In the genomic region with DNA sequence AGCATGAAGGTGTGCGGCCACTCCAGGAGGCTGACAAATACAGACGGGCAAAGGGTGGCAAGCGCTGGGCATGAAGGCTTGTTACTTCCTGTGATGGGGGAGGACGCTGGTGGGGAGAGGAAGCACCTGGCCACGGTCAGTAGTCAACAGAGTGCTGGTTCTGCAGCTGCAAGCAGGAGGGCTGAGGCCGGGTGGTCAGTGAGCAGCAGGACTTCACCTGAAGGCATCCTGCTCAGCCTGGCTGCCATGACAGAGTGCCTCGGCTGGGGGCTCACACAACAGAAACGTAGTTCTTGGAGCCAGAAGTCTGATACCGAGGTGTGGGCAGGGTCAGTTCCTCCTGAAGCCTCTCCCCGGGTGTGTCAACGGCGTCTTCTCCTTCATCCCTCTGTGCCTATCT, we compare ENCODE assay signal across 24 cellular contexts.
"Had no signal": no experiment of that assay in that cellular context is flagged by ENCODE, and none has a peak within 500 bp of the region (broad histone marks: within the 10 kb centered on the region; RNA-seq: fewer than 3 reads in every experiment).

No MANE protein-coding gene starts in this region.

- H3K36me3 Mint-ChIP-seq: activated naive CD4-positive, alpha-beta T cell treated with anti-CD3 and anti-CD28 coated beads, Interleukin-2, amount 50 U/mL, for 24 hours had no signal

- H3K36me3 ChIP-seq: breast epithelium, MG63, Peyer's patch, SJSA1 had no signal

- H3K4me3 ChIP-seq: breast epithelium, MG63, Peyer's patch, SJSA1 had no signal

- H3K4me3 Mint-ChIP-seq: activated CD8-positive, alpha-beta T cell treated with anti-CD3 and anti-CD28 coated beads for 36 hours; activated naive CD4-positive, alpha-beta T cell treated with anti-CD3 and anti-CD28 coated beads, Interleukin-2, amount 50 U/mL, for 24 hours; T-helper 1 cell treated with Interleukin-12 subunit alpha and Interleukin-12 subunit beta and Interleukin-4 antibody, amounts not matched to agents 30 μg/mL and 1 μg/mL, for 36 hours had no signal

- H3K27ac Mint-ChIP-seq: activated CD8-positive, alpha-beta T cell treated with anti-CD3 and anti-CD28 coated beads for 36 hours; activated naive CD4-positive, alpha-beta T cell treated with anti-CD3 and anti-CD28 coated beads, Interleukin-2, amount 50 U/mL, for 24 hours; T-helper 1 cell treated with Interleukin-12 subunit alpha and Interleukin-12 subunit beta and Interleukin-4 antibody, amounts not matched to agents 30 μg/mL and 1 μg/mL, for 36 hours had no signal

- ATAC-seq: activated CD4-positive, CD25-positive, alpha-beta regulatory T cell treated with anti-CD3 and anti-CD28 coated beads, Interleukin-2, amount 50 U/mL, for 24 hours; activated CD8-positive, alpha-beta T cell treated with anti-CD3 and anti-CD28 coated beads for 36 hours; SK-N-SH treated with all-trans-retinoic acid at 6 μM for 48 hours had no signal

- H3K4me1 ChIP-seq: breast epithelium, Peyer's patch, SJSA1 had no signal

- H3K27me3 ChIP-seq: breast epithelium, Peyer's patch had no signal

- DNase-seq: activated CD4-positive, alpha-beta T cell treated with anti-CD3 and anti-CD28 coated beads for 4 hours; activated CD8-positive, alpha-beta memory T cell treated with anti-CD3 and anti-CD28 coated beads, Interleukin-2, amount 50 U/mL, for 4 hours; activated CD8-positive, alpha-beta T cell treated with anti-CD3 and anti-CD28 coated beads for 36 hours; activated effector memory CD4-positive, alpha-beta T cell treated with Interleukin-2 at 50 U/mL for 16 hours; activated naive CD4-positive, alpha-beta T cell; aorta; central memory CD4-positive, alpha-beta T cell; KG1; MG63; NCI-H146; NCI-H187 treated with DMSO at 0.1 percent for 48 hours; NCI-H2171; NCI-H2227 treated with DMSO at 0.1 percent for 48 hours; NCI-H446 treated with DMSO at 0.1 percent for 48 hours; NCI-H524 treated with DMSO at 0.1 percent for 48 hours; NCI-H774; Peyer's patch; SHP77 had no signal

- H3K4me1 Mint-ChIP-seq: activated naive CD4-positive, alpha-beta T cell treated with anti-CD3 and anti-CD28 coated beads, Interleukin-2, amount 50 U/mL, for 24 hours had no signal

- H3K9me3 ChIP-seq: Peyer's patch had no signal

- H3K27ac ChIP-seq: breast epithelium, Peyer's patch, SJSA1 had no signal
